ENCODE assay signal across 11 cellular contexts in genomic region chr1:53316058-53316741, GRCh38. TPM values are rescaled to one million over a fixed set of nuclear protein-coding genes. Genes with fewer than 3 reads are reported as not detected.
DNase-seq lines count a peak whose midpoint lies in the region; ATAC-seq and TF ChIP-seq lines count a peak whose summit lies in the region.
"Had no signal": no experiment of that assay in that cellular context is flagged by ENCODE, and none has a peak within 500 bp of the region (broad histone marks: within the 10 kb centered on the region; RNA-seq: fewer than 3 reads in every experiment).

No MANE protein-coding gene starts in this region.

- H3K4me3 Mint-ChIP-seq in activated CD8-positive, alpha-beta memory T cell treated with anti-CD3 and anti-CD28 coated beads, Interleukin-2, amount 10 ng/mL, durations not matched to agents 7 days and 5 days: no peak overlapping the region
- H3K4me3 Mint-ChIP-seq: activated naive CD8-positive, alpha-beta T cell; CD4-positive, alpha-beta T cell had no signal

- no peak for DNase-seq in activated CD8-positive, alpha-beta memory T cell treated with anti-CD3 and anti-CD28 coated beads, Interleukin-2, amount 10 ng/mL, durations not matched to agents 7 days and 5 days
- DNase-seq in activated CD8-positive, alpha-beta memory T cell treated with anti-CD3 and anti-CD28 coated beads, Interleukin-2, amount 50 U/mL, for 48 hours: no peak
- DNase-seq in NCI-H1694 treated with DMSO at 0.1 percent for 48 hours (lab: John Stamatoyannopoulos, UW): peak; percentile 42
- DNase-seq in retinal pigment epithelial cell (ENCODE audit: low read depth): no peak
- DNase-seq in middle frontal gyrus (ENCODE audit: extremely low spot score, low spot score): no peak
- DNase-seq: CD4-positive, alpha-beta T cell; NK-92 treated with Interleukin-12 subunit alpha and Interleukin-12 subunit beta, amount 100 ng/mL, for 24 hours had no signal

- no peaks in the 10 kb centered on the region for H3K27me3 Mint-ChIP-seq in activated CD8-positive, alpha-beta memory T cell treated with anti-CD3 and anti-CD28 coated beads, Interleukin-2, amount 10 ng/mL, durations not matched to agents 7 days and 5 days
- H3K27me3 Mint-ChIP-seq: activated naive CD8-positive, alpha-beta T cell; CD4-positive, alpha-beta T cell had no signal

- peaks cover 4% of the 10 kb centered on the region for H3K4me1 Mint-ChIP-seq in activated CD8-positive, alpha-beta memory T cell treated with anti-CD3 and anti-CD28 coated beads, Interleukin-2, amount 10 ng/mL, durations not matched to agents 7 days and 5 days

- H3K4me3 ChIP-seq in retinal pigment epithelial cell (ENCODE audit: low read length): no peak overlapping the region

- CTCF ChIA-PET in activated CD8-positive, alpha-beta memory T cell treated with anti-CD3 and anti-CD28 coated beads, Interleukin-2, amount 10 ng/mL, durations not matched to agents 7 days and 5 days (lab: Charles Lee): interaction anchor here (1.5 kb wide), 1 partner anchor 77 kb away, joined by 6 read pairs; no protein-coding TSS in a partner anchor

- H3K27ac Mint-ChIP-seq in activated CD8-positive, alpha-beta memory T cell treated with anti-CD3 and anti-CD28 coated beads, Interleukin-2, amount 10 ng/mL, durations not matched to agents 7 days and 5 days: peak overlapping the region; percentile 27
- H3K27ac Mint-ChIP-seq: activated naive CD8-positive, alpha-beta T cell; CD4-positive, alpha-beta T cell had no signal

- no peaks in the 10 kb centered on the region for H3K9me3 Mint-ChIP-seq in activated CD8-positive, alpha-beta memory T cell treated with anti-CD3 and anti-CD28 coated beads, Interleukin-2, amount 10 ng/mL, durations not matched to agents 7 days and 5 days (ENCODE audit: low read depth)
- H3K9me3 Mint-ChIP-seq: CD4-positive, alpha-beta T cell had no signal

- peaks cover 11% of the 10 kb centered on the region for H3K36me3 Mint-ChIP-seq in activated CD8-positive, alpha-beta memory T cell treated with anti-CD3 and anti-CD28 coated beads, Interleukin-2, amount 10 ng/mL, durations not matched to agents 7 days and 5 days

- ATAC-seq in activated CD8-positive, alpha-beta memory T cell treated with anti-CD3 and anti-CD28 coated beads, Interleukin-2, amount 10 ng/mL, durations not matched to agents 7 days and 5 days: no peak
- peak; percentile 13 for ATAC-seq in esophagus mucosa
- ATAC-seq in HG03175 (IDR thresholded peaks at IDR 0.05; ENCODE audit: unreplicated experiment): no peak
- ATAC-seq in GM21737 (IDR thresholded peaks at IDR 0.05; ENCODE audit: unreplicated experiment): no peak

- peak; percentile 40 for TF ChIP-seq CTCF in retinal pigment epithelial cell (conservative IDR thresholded peaks at IDR 0.05; ENCODE audit: low read depth, low read length)

RNA-seq across cellular contexts. Expression of gene LRP8, which starts 11.7 kb away (rescaled TPM):
- total RNA-seq in activated CD8-positive, alpha-beta memory T cell treated with anti-CD3 and anti-CD28 coated beads, Interleukin-2, amount 10 ng/mL, durations not matched to agents 7 days and 5 days: 10 to 100 TPM; 65.1 to 82.5 TPM
- 21.0 TPM for total RNA-seq in esophagus mucosa
